Comparison of ENCODE assay signal across 8 cellular contexts in genomic region chr22:23376256-23376655, GRCh38.
A peak's percentile ranks its signal among the peaks of the same experiment; 100 is the strongest.
DNase-seq lines count a peak whose midpoint lies in the region; ATAC-seq and TF ChIP-seq lines count a peak whose summit lies in the region.

No MANE protein-coding gene starts in this region.

- peak; percentile 78 for TF ChIP-seq CTCF in OCI-LY3 (IDR thresholded peaks at IDR 0.05; ENCODE audit: low read depth, low read length)

- H4K20me1 ChIP-seq in OCI-LY3 (ENCODE audit: insufficient read depth, low read length): no peaks in the 10 kb centered on the region

- peak in 2 of 3 experiments; percentile 19 to 20 for DNase-seq in activated CD8-positive, alpha-beta memory T cell treated with anti-CD3 and anti-CD28 coated beads for 48 hours (ENCODE audit: low read depth in 2 of 3, low spot score in 2 of 3)
- DNase-seq in activated CD8-positive, alpha-beta memory T cell treated with anti-CD3 and anti-CD28 coated beads for 24 hours: no peak
- DNase-seq in dermis blood vessel endothelial cell (peak; percentile 62), KG1 (lab: John Stamatoyannopoulos, UW) (no peak), middle frontal gyrus (ENCODE audit: extremely low spot score, low spot score) (no peak)
- DNase-seq in stimulated activated CD4-positive, alpha-beta T cell treated with anti-CD3 and anti-CD28 coated beads, Interleukin-4, amount 100 ng/mL, for 24 hours: peak; percentile 40

- ATAC-seq in GM18858 (IDR thresholded peaks at IDR 0.05; ENCODE audit: unreplicated experiment): no peak

- H3K4me1 ChIP-seq in OCI-LY3 (ENCODE audit: low read length): no peaks in the 10 kb centered on the region

- no peak overlapping the region for H3K4me3 ChIP-seq in OCI-LY3 (ENCODE audit: low read length)

- peak overlapping the region; percentile 45 for H3K4me2 ChIP-seq in OCI-LY3 (ENCODE audit: low read length)

- H3K79me2 ChIP-seq in OCI-LY3 (ENCODE audit: low read length): no peaks in the 10 kb centered on the region

- H3K27me3 ChIP-seq in OCI-LY3 (ENCODE audit: low read depth, low read length): peaks cover 21% of the 10 kb centered on the region

- no peak overlapping the region for H3K9ac ChIP-seq in OCI-LY3 (ENCODE audit: low read length)

- no peaks in the 10 kb centered on the region for H3K36me3 ChIP-seq in OCI-LY3 (replicated peaks; ENCODE audit: low read depth, low read length)

- H2AFZ ChIP-seq in OCI-LY3 (ENCODE audit: low read depth, low read length): peak overlapping the region; percentile 48

- no peak overlapping the region for H3K27ac ChIP-seq in OCI-LY3 (ENCODE audit: low read length)

- H3K9me3 ChIP-seq in OCI-LY3 (ENCODE audit: insufficient read depth, low read length): no peaks in the 10 kb centered on the region

Comparison
In these comparisons a context has a peak if more than half of its experiments do, and no peak if none do; other contexts are left out.
1. DNase-seq: peak in activated CD8-positive, alpha-beta memory T cell treated with anti-CD3 and anti-CD28 coated beads for 48 hours (2 of 3), dermis blood vessel endothelial cell (single experiment) and stimulated activated CD4-positive, alpha-beta T cell treated with anti-CD3 and anti-CD28 coated beads, Interleukin-4, amount 100 ng/mL, for 24 hours (single experiment); none in activated CD8-positive, alpha-beta memory T cell treated with anti-CD3 and anti-CD28 coated beads for 24 hours (single experiment), KG1 (single experiment) and middle frontal gyrus (single experiment).